7 cellular contexts compared by ENCODE assay signal in the genomic region with DNA sequence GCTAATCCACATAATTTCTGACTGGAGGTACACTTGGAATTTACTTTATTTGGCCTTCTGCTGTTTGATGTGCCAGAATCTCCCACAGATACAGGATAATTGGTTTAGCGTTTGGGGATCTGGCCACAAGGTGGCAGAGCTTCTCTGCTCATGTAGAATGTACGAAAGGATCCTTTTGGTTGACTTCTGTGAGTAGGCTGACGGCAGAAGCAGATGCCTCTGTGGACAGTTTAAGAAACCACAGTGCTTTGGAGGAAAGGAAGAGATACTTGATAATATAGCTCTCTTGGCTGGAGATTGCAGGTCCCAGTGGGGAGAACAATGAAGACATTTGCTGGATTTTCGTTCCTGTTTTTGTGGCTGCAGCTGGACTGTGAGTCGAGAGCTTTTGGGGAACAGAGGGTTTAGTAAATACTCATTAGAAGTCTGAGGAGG.
DNase-seq lines count a peak whose midpoint lies in the region; ATAC-seq and FAIRE-seq lines count a peak whose summit lies in the region.

No MANE protein-coding gene starts in this region.

- peak; percentile 71 for FAIRE-seq in frontal cortex (lab: Jason Lieb, UNC)

- ATAC-seq in HG02870 (IDR thresholded peaks at IDR 0.05; ENCODE audit: unreplicated experiment), result peak; percentile 54

- DNase-seq in GDM1 (lab: John Stamatoyannopoulos, UW) (peak; percentile 28), OCI-M1 (lab: John Stamatoyannopoulos, UW) (peak; percentile 74), frontal cortex (ENCODE audit: low spot score in 2 of 2) (peak in 1 of 2 donors; percentile 10), renal cortical epithelial cell (ENCODE audit: low read depth) (peak; percentile 21), T1000 (lab: John Stamatoyannopoulos, UW) (no peak)
- DNase-seq in activated T-cell treated with anti-CD3 and anti-CD28 coated beads, Interleukin-2, amount 50 U/mL, for 48 hours, result peak; percentile 62 to 64
